In the genomic region with DNA sequence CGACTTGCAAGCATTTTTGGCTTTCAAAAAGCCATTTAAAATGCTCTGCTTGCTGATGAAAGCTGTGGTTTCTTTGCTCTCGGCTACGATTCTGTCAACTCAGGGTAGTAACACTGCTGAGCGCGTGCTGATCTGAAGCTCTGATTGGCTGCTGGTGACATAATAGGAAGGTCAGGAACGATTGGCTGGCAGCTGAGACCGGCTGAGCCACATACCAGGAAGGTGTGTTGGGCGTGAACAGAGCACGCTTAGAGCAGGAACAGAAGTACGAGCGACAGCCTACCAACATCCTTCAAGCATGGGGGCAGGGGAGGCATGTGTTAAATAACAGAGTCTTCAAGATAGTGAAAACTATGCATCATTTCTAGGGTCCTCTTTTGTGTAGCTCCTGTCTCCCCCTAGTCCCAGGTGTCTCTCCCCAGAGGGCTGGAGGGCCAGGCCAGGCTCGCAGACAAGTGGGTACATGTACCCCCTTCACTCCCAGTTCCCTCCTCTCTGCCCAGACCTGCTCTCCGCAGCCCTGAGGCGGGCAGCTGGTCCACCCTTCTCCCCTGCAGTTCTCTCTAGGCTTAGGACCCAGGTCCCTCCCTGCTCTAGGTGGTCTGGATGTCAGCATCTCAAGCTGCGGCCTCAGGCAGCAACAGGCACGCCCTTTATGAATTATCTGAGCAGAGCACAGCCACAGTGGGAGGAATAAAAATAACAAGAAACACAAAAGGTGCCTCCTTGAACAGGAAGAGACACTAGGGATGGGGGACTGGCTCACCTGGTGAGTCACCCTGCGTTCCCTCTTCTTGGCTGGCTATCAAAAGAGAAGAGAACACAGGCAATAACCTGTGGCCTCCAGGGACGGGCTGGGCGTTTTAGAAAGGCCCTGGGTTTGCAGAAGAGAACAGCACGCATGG, we compare ENCODE assay signal across 7 cellular contexts.
A peak's percentile ranks its signal among the peaks of the same experiment; 100 is the strongest.
DNase-seq lines count a peak whose midpoint lies in the region; ATAC-seq, FAIRE-seq and TF ChIP-seq lines count a peak whose summit lies in the region.

No MANE protein-coding gene starts in this region.

- H3K4me3 Mint-ChIP-seq in central memory CD8-positive, alpha-beta T cell = peak overlapping the region; percentile 36

- ATAC-seq in GM18508 (IDR thresholded peaks at IDR 0.05; ENCODE audit: insufficient read depth, unreplicated experiment) = peak; percentile 98
- ATAC-seq in HG02938 (IDR thresholded peaks at IDR 0.05; ENCODE audit: unreplicated experiment) = peak; percentile 100
- ATAC-seq in central memory CD8-positive, alpha-beta T cell (replicated peaks; ENCODE audit: extremely low read depth, poor library complexity, severe bottlenecking) = peak; percentile 100

- peak overlapping the region; percentile 80 for H3K27ac Mint-ChIP-seq in central memory CD8-positive, alpha-beta T cell (ENCODE audit: low read depth)

- H3K36me3 ChIP-seq in kidney (ENCODE audit: control insufficient read depth in 1 of 2, insufficient read depth in 2 of 2, low read length in 2 of 2) = no peaks in the 10 kb centered on the region

- intact Hi-C loops in kidney (cut with DNase I) = no loop called here

- H3K4me1 ChIP-seq in kidney (ENCODE audit: control insufficient read depth in 1 of 2, insufficient read depth in 1 of 2, low read depth in 1 of 2, low read length in 2 of 2) = peaks cover 6 to 11% of the 10 kb centered on the region in 2 donors

- no peaks in the 10 kb centered on the region for H3K27me3 Mint-ChIP-seq in central memory CD8-positive, alpha-beta T cell

- peaks cover 19% of the 10 kb centered on the region for H3K4me1 Mint-ChIP-seq in central memory CD8-positive, alpha-beta T cell

- no peak for FAIRE-seq in kidney (lab: Jason Lieb, UNC)

- peak overlapping the region in 1 of 2 donors; percentile 7 for H3K9ac ChIP-seq in kidney (ENCODE audit: low read length in 2 of 2)

- H3K9me3 Mint-ChIP-seq in central memory CD8-positive, alpha-beta T cell = no peaks in the 10 kb centered on the region

- peak overlapping the region; percentile 5 to 41 for H3K4me3 ChIP-seq in kidney (ENCODE audit: low read length in 2 of 2)

- H3K36me3 Mint-ChIP-seq in central memory CD8-positive, alpha-beta T cell (ENCODE audit: insufficient read depth) = no peaks in the 10 kb centered on the region

- TF ChIP-seq CTCF in kidney (IDR thresholded peaks at IDR 0.05; ENCODE audit: borderline replicate concordance, extremely low read depth, insufficient read depth) = no peak

- H3K9me3 ChIP-seq in kidney (ENCODE audit: control insufficient read depth in 1 of 2, low read length in 2 of 2) = no peaks in the 10 kb centered on the region

- DNase-seq in NCI-H2029 (lab: John Stamatoyannopoulos, UW) (peak; percentile 97), kidney (peak; percentile 90)
- peak; percentile 20 to 57 (median 40) for DNase-seq in activated CD4-positive, CD25-positive, alpha-beta regulatory T cell (lab: John Stamatoyannopoulos, UW)
- DNase-seq in central memory CD8-positive, alpha-beta T cell (ENCODE audit: low spot score in 2 of 2) = peak; percentile 35 to 73
- peak; percentile 50 to 63 for DNase-seq in stimulated activated CD4-positive, alpha-beta T cell treated with anti-CD3 and anti-CD28 coated beads, Interleukin-1b, Interleukin-23, amount 100 ng/mL, for 4 hours (ENCODE audit: low read depth in 2 of 2)

- no peak overlapping the region for H3K27ac ChIP-seq in kidney (ENCODE audit: low read depth in 2 of 2, low read length in 2 of 2)

Comparison
In these comparisons a context has a peak if more than half of its experiments do, and no peak if none do; other contexts are left out.
1. DNase-seq: peak in every context shown above with its lines; median percentile 97 in NCI-H2029; 90 in kidney; 56 in stimulated activated CD4-positive, alpha-beta T cell treated with anti-CD3 and anti-CD28 coated beads, Interleukin-1b, Interleukin-23, amount 100 ng/mL, for 4 hours; 54 in central memory CD8-positive, alpha-beta T cell; 40 in activated CD4-positive, CD25-positive, alpha-beta regulatory T cell.